8 cellular contexts compared by ENCODE assay signal in genomic region chr3:160956785-160957184, GRCh38.
DNase-seq lines count a peak whose midpoint lies in the region; ATAC-seq, FAIRE-seq and TF ChIP-seq lines count a peak whose summit lies in the region.

No MANE protein-coding gene starts in this region.

- H3K4me3 ChIP-seq in choroid plexus epithelial cell (ENCODE audit: low read depth, low read length) (no peak overlapping the region), upper lobe of right lung (no peak overlapping the region)

- peaks cover 6% of the 10 kb centered on the region for H3K4me1 ChIP-seq in upper lobe of right lung

- DNase-seq in D721Med (ENCODE audit: insufficient read length, low spot score) (no peak), HT1080 (ENCODE audit: low read depth) (peak; percentile 53), choroid plexus epithelial cell (ENCODE audit: low read depth) (peak; percentile 73), upper lobe of right lung (no peak), NK-92 (lab: John Stamatoyannopoulos, UW; ENCODE audit: unreplicated experiment) (no peak), HPDE6-E6E7 (ENCODE audit: extremely low spot score) (no peak)
- no peak for DNase-seq in activated CD8-positive, alpha-beta memory T cell treated with anti-CD3 and anti-CD28 coated beads for 24 hours

- H3K27me3 ChIP-seq in upper lobe of right lung, result no peaks in the 10 kb centered on the region

- peak; percentile 55 for ATAC-seq in GM19397 (IDR thresholded peaks at IDR 0.05; ENCODE audit: unreplicated experiment)
- ATAC-seq in upper lobe of right lung, result peak; percentile 69

- H3K27ac ChIP-seq in upper lobe of right lung, result no peak overlapping the region

- TF ChIP-seq CTCF in D721Med (IDR thresholded peaks at IDR 0.05; ENCODE audit: insufficient read depth, missing control alignments) (peak; percentile 18), choroid plexus epithelial cell (conservative IDR thresholded peaks at IDR 0.05; ENCODE audit: low read depth, low read length) (peak; percentile 52), upper lobe of right lung (IDR thresholded peaks at IDR 0.05) (peak; percentile 40)

- peak; percentile 71 for FAIRE-seq in D721Med (lab: Jason Lieb, UNC)

- no peaks in the 10 kb centered on the region for H3K36me3 ChIP-seq in upper lobe of right lung

- intact Hi-C loops in upper lobe of right lung (cut with DNase I), result no loop called here

- no peaks in the 10 kb centered on the region for H3K9me3 ChIP-seq in upper lobe of right lung

Comparison
In these comparisons a context has a peak if more than half of its experiments do, and no peak if none do; other contexts are left out.
1. DNase-seq: peak in HT1080 (single experiment) and choroid plexus epithelial cell (single experiment); none in D721Med (single experiment), upper lobe of right lung (single experiment), NK-92 (single experiment), HPDE6-E6E7 (single experiment) and activated CD8-positive, alpha-beta memory T cell treated with anti-CD3 and anti-CD28 coated beads for 24 hours (single experiment).
2. Peak in every context shown above with its lines, with median percentiles within 50 percentile points of each other: CTCF ChIP-seq.